Comparison of ENCODE assay signal across 12 cellular contexts in the genomic region with DNA sequence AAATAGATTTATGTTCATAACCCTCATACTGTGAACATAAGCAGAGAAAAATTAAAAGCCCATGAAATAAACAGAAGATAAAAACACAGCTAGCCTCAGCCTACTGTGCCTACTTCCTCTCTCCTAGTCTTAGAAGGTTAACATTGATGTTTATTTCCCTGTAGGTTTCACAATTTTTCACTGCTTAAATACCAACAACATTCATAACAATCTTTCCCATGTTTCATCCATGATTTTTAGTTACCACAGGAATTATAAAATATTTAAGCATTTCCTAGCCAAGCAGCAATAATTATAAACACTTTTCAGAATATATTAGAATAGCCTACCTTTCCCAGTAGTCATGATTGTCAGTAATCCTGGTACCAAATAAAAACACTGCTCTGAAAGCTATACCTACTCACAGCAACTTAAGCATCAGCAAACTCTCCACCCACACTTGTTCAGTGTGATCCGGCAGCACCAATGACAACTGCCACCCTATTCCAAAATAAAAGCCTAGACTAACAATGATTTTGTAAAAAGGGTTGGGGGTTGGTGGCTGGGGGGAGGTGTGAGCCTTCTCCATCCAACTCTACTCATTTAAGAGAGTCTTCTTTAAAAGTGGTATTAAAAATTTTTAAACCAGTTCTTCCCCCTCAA. TPM values are rescaled to one million over a fixed set of nuclear protein-coding genes. Genes with fewer than 3 reads are reported as not detected.
DNase-seq lines count a peak whose midpoint lies in the region; ATAC-seq, FAIRE-seq and TF ChIP-seq lines count a peak whose summit lies in the region.
"Had no signal": no experiment of that assay in that cellular context is flagged by ENCODE, and none has a peak within 500 bp of the region (broad histone marks: within the 10 kb centered on the region; RNA-seq: fewer than 3 reads in every experiment).

No MANE protein-coding gene starts in this region.

- H2AK5ac ChIP-seq in mesendoderm (ENCODE audit: low read length), result no peak overlapping the region

- no peak overlapping the region for H2BK15ac ChIP-seq in mesendoderm (replicated peaks; ENCODE audit: low read depth)

- H3K4ac ChIP-seq in mesendoderm (ENCODE audit: low read depth, low read length), result no peak overlapping the region

- no peak overlapping the region for H3K27ac ChIP-seq in mesendoderm (ENCODE audit: low read depth, low read length)

- no CpG with 5 or more reads among the region's 1 CpG for WGBS in mesendoderm (ENCODE audit: extremely low coverage, insufficient coverage, low lambda C conversion rate)

- no peaks in the 10 kb centered on the region for H3K36me3 ChIP-seq in adipocyte (ENCODE audit: control insufficient read depth, insufficient read depth, low read length, severe bottlenecking)
- no peaks in the 10 kb centered on the region for H3K36me3 ChIP-seq in mesendoderm (ENCODE audit: control insufficient read depth, insufficient read depth, low read length)

- no peak overlapping the region for H4K5ac ChIP-seq in mesendoderm (ENCODE audit: low read length)

- H3K56ac ChIP-seq in mesendoderm (ENCODE audit: low read length), result no peak overlapping the region

- TF ChIP-seq POLR2A in H54 (IDR thresholded peaks at IDR 0.05; ENCODE audit: low read depth, low read length), result no peak

- H3K79me2 ChIP-seq in mesendoderm (ENCODE audit: control insufficient read depth, insufficient read depth, low read length), result no peaks in the 10 kb centered on the region

- H3K4me3 ChIP-seq in adipocyte (ENCODE audit: low read length) (no peak overlapping the region), mesendoderm (ENCODE audit: low read length) (no peak overlapping the region)

- peaks cover 30% of the 10 kb centered on the region for H3K4me1 ChIP-seq in adipocyte (ENCODE audit: control insufficient read depth, insufficient read depth, low read length)
- H3K4me1 ChIP-seq in mesendoderm (ENCODE audit: control insufficient read depth, low read depth, low read length), result no peaks in the 10 kb centered on the region

- peak; percentile 9 for DNase-seq in DMS53 (lab: John Stamatoyannopoulos, UW)
- DNase-seq in DMS53 treated with DMSO at 0.1 percent for 48 hours (lab: John Stamatoyannopoulos, UW; ENCODE audit: unreplicated experiment), result no peak
- DNase-seq in NCI-H1436 (lab: John Stamatoyannopoulos, UW), result peak; percentile 18
- DNase-seq in adipocyte (ENCODE audit: low read depth), result peak; percentile 58
- peak; percentile 25 for DNase-seq in mesendoderm
- DNase-seq in hepatic stellate cell (ENCODE audit: low spot score), result no peak
- no peak for DNase-seq in H54 (ENCODE audit: insufficient read length, low spot score)
- DNase-seq: aorta, OCI-M1, small intestine had no signal

- H3K18ac ChIP-seq in mesendoderm (ENCODE audit: low read length), result no peak overlapping the region

- H3K4me2 ChIP-seq in mesendoderm (ENCODE audit: low read length), result no peak overlapping the region

- no peak overlapping the region for H3K23ac ChIP-seq in mesendoderm (ENCODE audit: low read length)

- ATAC-seq in HG02885 (IDR thresholded peaks at IDR 0.05; ENCODE audit: poor library complexity, unreplicated experiment), result no peak
- ATAC-seq: HCT116 had no signal

- H4K8ac ChIP-seq in mesendoderm (ENCODE audit: low read depth, low read length), result no peak overlapping the region

- no peaks in the 10 kb centered on the region for H3K9me3 ChIP-seq in adipocyte (ENCODE audit: control insufficient read depth, low read length)

- no peaks in the 10 kb centered on the region for H3K27me3 ChIP-seq in adipocyte (replicated peaks; ENCODE audit: control insufficient read depth, insufficient read depth, low read length)
- no peaks in the 10 kb centered on the region for H3K27me3 ChIP-seq in mesendoderm (ENCODE audit: insufficient read depth, low read length, poor library complexity)

- H3K79me1 ChIP-seq in mesendoderm (ENCODE audit: low read length), result peaks cover 5% of the 10 kb centered on the region

- H2BK5ac ChIP-seq in mesendoderm (ENCODE audit: low read length), result no peak overlapping the region

- H3K9ac ChIP-seq in adipocyte (ENCODE audit: low read length), result no peak overlapping the region
- no peak overlapping the region for H3K9ac ChIP-seq in mesendoderm (ENCODE audit: low read length)

- H2BK120ac ChIP-seq in mesendoderm (ENCODE audit: low read depth, low read length), result no peak overlapping the region

- no peak for FAIRE-seq in H54 (lab: Jason Lieb, UNC)
- FAIRE-seq: small intestine had no signal

RNA-seq across cellular contexts. Expression of a gene that starts 40.6 kb away (rescaled TPM):
- polyA plus RNA-seq in mesendoderm (2013, experiment 1 of 2), result not detected
- not detected for polyA plus RNA-seq in mesendoderm (2013, experiment 2 of 2)
- polyA plus RNA-seq: aorta, small intestine had no signal

Comparison
In these comparisons a context has a peak if more than half of its experiments do, and no peak if none do; other contexts are left out.
1. DNase-seq: peak in DMS53 (single experiment), NCI-H1436 (single experiment), adipocyte (single experiment) and mesendoderm (single experiment); none in DMS53 treated with DMSO at 0.1 percent for 48 hours (single experiment), hepatic stellate cell (single experiment) and H54 (single experiment).